ENCODE assay signal across 18 cellular contexts in genomic region chr11:125446279-125446678, GRCh38. TPM values are rescaled to one million over a fixed set of nuclear protein-coding genes. Genes with fewer than 3 reads are reported as not detected.
"Had no signal": no experiment of that assay in that cellular context is flagged by ENCODE, and none has a peak within 500 bp of the region (broad histone marks: within the 10 kb centered on the region; RNA-seq: fewer than 3 reads in every experiment).

No MANE protein-coding gene starts in this region.

- DNase-seq: esophagus squamous epithelium; foreskin fibroblast; glutamatergic neuron; immature natural killer cell; left cardiac atrium; left ventricle myocardium superior; naive thymus-derived CD4-positive, alpha-beta T cell; stimulated activated CD4-positive, alpha-beta T cell treated with anti-CD3 and anti-CD28 coated beads, Interleukin-2, amount 100 ng/mL, for 24 hours; stimulated activated CD4-positive, alpha-beta T cell treated with anti-CD3 and anti-CD28 coated beads, Interleukin-4, amount 100 ng/mL, for 4 hours; stimulated activated naive B cell treated with anti-CD40 and anti-IgM and Interleukin-4, amounts not matched to agents 10 μg/mL and 1 μg/mL and 100 μg/mL, for 72 hours; stimulated activated naive CD8-positive, alpha-beta T cell treated with anti-CD3 and anti-CD28 coated beads, Interleukin-15, amount 100 ng/mL, for 72 hours; transverse colon had no signal

- H3K4me3 Mint-ChIP-seq: dendritic cell treated with granulocyte-macrophage colony-stimulating factor and Interleukin-4, amounts not matched to agents 40 ng/mL and 50 ng/mL, for 4 days; immature natural killer cell; naive thymus-derived CD4-positive, alpha-beta T cell; stimulated activated naive B cell treated with anti-CD40 and anti-IgM and Interleukin-4, amounts not matched to agents 10 μg/mL and 1 μg/mL and 100 μg/mL, for 72 hours; stimulated activated naive CD8-positive, alpha-beta T cell treated with anti-CD3 and anti-CD28 coated beads, Interleukin-15, amount 100 ng/mL, for 72 hours had no signal

- H3K27ac Mint-ChIP-seq: dendritic cell treated with granulocyte-macrophage colony-stimulating factor and Interleukin-4, amounts not matched to agents 40 ng/mL and 50 ng/mL, for 4 days; immature natural killer cell; naive thymus-derived CD4-positive, alpha-beta T cell; stimulated activated naive B cell treated with anti-CD40 and anti-IgM and Interleukin-4, amounts not matched to agents 10 μg/mL and 1 μg/mL and 100 μg/mL, for 72 hours; stimulated activated naive CD8-positive, alpha-beta T cell treated with anti-CD3 and anti-CD28 coated beads, Interleukin-15, amount 100 ng/mL, for 72 hours had no signal

- H3K27me3 ChIP-seq: esophagus squamous epithelium, gastroesophageal sphincter, sigmoid colon, transverse colon had no signal

- H3K36me3 ChIP-seq: neutrophil, transverse colon had no signal

- ATAC-seq: gastroesophageal sphincter; left cardiac atrium; left ventricle myocardium superior; naive thymus-derived CD4-positive, alpha-beta T cell; stimulated activated naive B cell treated with anti-CD40 and anti-IgM and Interleukin-4, amounts not matched to agents 10 μg/mL and 1 μg/mL and 100 μg/mL, for 72 hours; stimulated activated naive CD8-positive, alpha-beta T cell treated with anti-CD3 and anti-CD28 coated beads, Interleukin-15, amount 100 ng/mL, for 72 hours had no signal

- H3K4me1 Mint-ChIP-seq: immature natural killer cell had no signal

- H3K36me3 Mint-ChIP-seq: naive thymus-derived CD4-positive, alpha-beta T cell; stimulated activated naive B cell treated with anti-CD40 and anti-IgM and Interleukin-4, amounts not matched to agents 10 μg/mL and 1 μg/mL and 100 μg/mL, for 72 hours had no signal

- H3K9me3 ChIP-seq: esophagus squamous epithelium, gastroesophageal sphincter, neutrophil, sigmoid colon, thoracic aorta, transverse colon had no signal

- H3K4me3 ChIP-seq: esophagus squamous epithelium, gastroesophageal sphincter, sigmoid colon, skin epidermis, thoracic aorta, transverse colon had no signal

- H3K27ac ChIP-seq: esophagus squamous epithelium, gastroesophageal sphincter, neutrophil, sigmoid colon, skin epidermis, thoracic aorta, transverse colon had no signal

- H3K9me3 Mint-ChIP-seq: dendritic cell treated with granulocyte-macrophage colony-stimulating factor and Interleukin-4, amounts not matched to agents 40 ng/mL and 50 ng/mL, for 4 days; immature natural killer cell; stimulated activated naive B cell treated with anti-CD40 and anti-IgM and Interleukin-4, amounts not matched to agents 10 μg/mL and 1 μg/mL and 100 μg/mL, for 72 hours; stimulated activated naive CD8-positive, alpha-beta T cell treated with anti-CD3 and anti-CD28 coated beads, Interleukin-15, amount 100 ng/mL, for 72 hours had no signal

RNA-seq across cellular contexts. Expression of gene FEZ1, which starts 49.8 kb away (rescaled TPM):
- polyA plus RNA-seq: naive thymus-derived CD4-positive, alpha-beta T cell had no signal
